In the genomic region with DNA sequence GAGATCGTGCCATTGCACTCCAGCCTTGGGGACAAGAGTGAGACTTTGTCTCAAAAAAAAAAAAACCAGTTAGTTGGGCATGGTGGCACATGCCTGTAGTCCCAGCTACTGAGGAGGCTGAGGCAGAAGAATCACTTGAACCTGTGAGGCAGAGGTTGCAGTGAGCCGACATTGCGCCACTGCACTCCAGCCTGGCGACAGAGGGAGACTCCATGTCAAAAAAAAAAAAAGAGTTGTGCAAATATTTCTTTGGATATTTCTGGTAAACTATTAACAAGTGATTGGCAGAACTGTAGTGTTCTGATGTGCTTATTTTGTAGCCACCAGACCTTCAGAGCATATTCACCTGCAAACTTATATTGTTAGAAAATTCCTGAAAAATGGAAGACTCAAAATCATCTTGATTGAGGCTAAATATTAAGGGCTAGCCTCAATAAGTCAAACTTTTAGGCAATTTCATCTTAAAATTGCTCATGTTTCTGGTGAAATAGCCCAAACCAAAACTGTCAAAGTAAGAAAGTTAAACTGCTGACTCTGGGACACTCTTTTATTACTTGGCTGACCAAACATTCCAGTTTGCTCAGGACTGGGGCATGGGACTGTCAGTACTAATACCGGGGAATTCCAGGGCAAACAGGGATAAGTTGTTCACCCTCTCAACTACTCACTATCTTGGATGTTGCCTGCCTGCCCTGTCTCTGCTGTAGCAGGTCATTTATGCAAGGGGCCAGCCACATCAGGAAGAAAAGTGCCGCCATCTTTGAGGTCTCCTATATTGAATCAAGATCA, we compare ENCODE assay signal across 25 cellular contexts. TPM values are rescaled to one million over a fixed set of nuclear protein-coding genes. Genes with fewer than 3 reads are reported as not detected.
DNase-seq lines count a peak whose midpoint lies in the region; ATAC-seq and TF ChIP-seq lines count a peak whose summit lies in the region.
"Had no signal": no experiment of that assay in that cellular context is flagged by ENCODE, and none has a peak within 500 bp of the region (broad histone marks: within the 10 kb centered on the region; RNA-seq: fewer than 3 reads in every experiment).

No MANE protein-coding gene starts in this region.

- POLR2A ChIA-PET in activated naive CD8-positive, alpha-beta T cell treated with anti-CD3 and anti-CD28 coated beads, Interleukin-2, amount 10 ng/mL, durations not matched to agents 7 days and 5 days (lab: Charles Lee) = no interaction called here

- H3K9me3 ChIP-seq in mucosa of stomach (ENCODE audit: control insufficient read depth, low read length) (no peaks in the 10 kb centered on the region), mammary epithelial cell (replicated peaks; ENCODE audit: insufficient read depth, low read length) (no peaks in the 10 kb centered on the region)
- H3K9me3 ChIP-seq: BLaER1 treated with 17β-estradiol and CSF1 and Interleukin-3, amounts not matched to agents 10 nM and 100 nM; tibial nerve had no signal

- H3K27ac Mint-ChIP-seq in activated naive CD8-positive, alpha-beta T cell treated with anti-CD3 and anti-CD28 coated beads, Interleukin-2, amount 10 ng/mL, durations not matched to agents 7 days and 5 days = peak overlapping the region; percentile 26
- no peak overlapping the region for H3K27ac Mint-ChIP-seq in activated naive CD8-positive, alpha-beta T cell treated with anti-CD3 and anti-CD28 coated beads, Interleukin-2, amount 50 U/mL, for 24 hours
- H3K27ac Mint-ChIP-seq: activated naive CD4-positive, alpha-beta T cell treated with anti-CD3 and anti-CD28 coated beads, Interleukin-2, amount 50 U/mL, for 24 hours; dendritic cell treated with granulocyte-macrophage colony-stimulating factor and Interleukin-4, amounts not matched to agents 40 ng/mL and 50 ng/mL, for 4 days; T-cell had no signal

- intact Hi-C loops in mammary epithelial cell (cut with micrococcal nuclease) = no loop called here

- H3K4me1 ChIP-seq in mucosa of stomach (ENCODE audit: control insufficient read depth, insufficient read depth, low read length) = peaks cover 92% of the 10 kb centered on the region
- H3K4me1 ChIP-seq in mammary epithelial cell (ENCODE audit: insufficient read depth, low read length) = peaks cover 59% of the 10 kb centered on the region

- no peak overlapping the region for H3K4me3 ChIP-seq in epithelial cell of esophagus (ENCODE audit: low read length)
- H3K4me3 ChIP-seq in mucosa of stomach (ENCODE audit: low read length) = no peak overlapping the region
- H3K4me3 ChIP-seq in mammary epithelial cell (replicated peaks in 1 of 3; ENCODE audit: insufficient read depth in 1 of 3, low read depth in 2 of 3, low read length in 3 of 3) = no peak overlapping the region
- H3K4me3 ChIP-seq: BLaER1 treated with 17β-estradiol and CSF1 and Interleukin-3, amounts not matched to agents 10 nM and 100 nM; GM23248; tibial nerve had no signal

- no peak for TF ChIP-seq CTCF in epithelial cell of esophagus (IDR thresholded peaks at IDR 0.05; ENCODE audit: insufficient read depth, low read depth, low read length, missing control alignments)
- TF ChIP-seq CTCF in mammary epithelial cell (conservative IDR thresholded peaks at IDR 0.05 in 1 of 2, IDR thresholded peaks at IDR 0.05 in 1 of 2; ENCODE audit: extremely low read depth in 1 of 2, insufficient read depth in 1 of 2, low read depth in 1 of 2, low read length in 2 of 2) = no peak

- BruUV-seq in mammary epithelial cell (replicated peaks; lab: Mats Ljungman, UMichigan) = no TSS peak

- H3K4me3 Mint-ChIP-seq in activated naive CD8-positive, alpha-beta T cell treated with anti-CD3 and anti-CD28 coated beads, Interleukin-2, amount 10 ng/mL, durations not matched to agents 7 days and 5 days = no peak overlapping the region
- no peak overlapping the region for H3K4me3 Mint-ChIP-seq in activated naive CD8-positive, alpha-beta T cell treated with anti-CD3 and anti-CD28 coated beads, Interleukin-2, amount 50 U/mL, for 24 hours
- H3K4me3 Mint-ChIP-seq: activated naive CD4-positive, alpha-beta T cell treated with anti-CD3 and anti-CD28 coated beads, Interleukin-2, amount 50 U/mL, for 24 hours; dendritic cell treated with granulocyte-macrophage colony-stimulating factor and Interleukin-4, amounts not matched to agents 40 ng/mL and 50 ng/mL, for 4 days; T-cell had no signal

- no peak overlapping the region for H2AFZ ChIP-seq in mammary epithelial cell (ENCODE audit: low read depth, low read length)
- H2AFZ ChIP-seq: GM23248 had no signal

- no peak overlapping the region for H3K4me2 ChIP-seq in mammary epithelial cell (ENCODE audit: insufficient read depth, low read depth, low read length)
- H3K4me2 ChIP-seq: BLaER1 treated with 17β-estradiol and CSF1 and Interleukin-3, amounts not matched to agents 10 nM and 100 nM had no signal

- in situ Hi-C loops in mammary epithelial cell (cut with MboI; ENCODE audit: low sequenced_read_pairs in 2 of 2) = no loop called here

- CTCF ChIA-PET in mammary epithelial cell (lab: Charles Lee; ENCODE audit: low non-redundant PET) = no interaction called here

- H3K79me2 ChIP-seq in mammary epithelial cell (ENCODE audit: insufficient read depth, low read length) = no peaks in the 10 kb centered on the region

- ATAC-seq in activated naive CD8-positive, alpha-beta T cell treated with anti-CD3 and anti-CD28 coated beads, Interleukin-2, amount 10 ng/mL, durations not matched to agents 7 days and 5 days (ENCODE audit: low read depth) = no peak
- ATAC-seq in activated naive CD8-positive, alpha-beta T cell treated with anti-CD3 and anti-CD28 coated beads, Interleukin-2, amount 50 U/mL, for 24 hours = no peak
- ATAC-seq: T-cell had no signal

- peaks cover 2% of the 10 kb centered on the region for H3K4me1 Mint-ChIP-seq in activated naive CD8-positive, alpha-beta T cell treated with anti-CD3 and anti-CD28 coated beads, Interleukin-2, amount 10 ng/mL, durations not matched to agents 7 days and 5 days
- peaks cover 20% of the 10 kb centered on the region for H3K4me1 Mint-ChIP-seq in activated naive CD8-positive, alpha-beta T cell treated with anti-CD3 and anti-CD28 coated beads, Interleukin-2, amount 50 U/mL, for 24 hours

- DNase-seq in activated naive CD8-positive, alpha-beta T cell treated with anti-CD3 and anti-CD28 coated beads, Interleukin-2, amount 10 ng/mL, durations not matched to agents 7 days and 5 days = no peak
- DNase-seq in activated naive CD8-positive, alpha-beta T cell treated with anti-CD3 and anti-CD28 coated beads, Interleukin-2, amount 50 U/mL, for 24 hours = no peak
- DNase-seq in epithelial cell of esophagus (ENCODE audit: low read depth) = peak; percentile 51
- no peak for DNase-seq in mammary epithelial cell
- DNase-seq in activated gamma-delta T cell (lab: John Stamatoyannopoulos, UW) = no peak
- no peak for DNase-seq in ureter (ENCODE audit: low spot score)
- no peak for DNase-seq in globus pallidus (ENCODE audit: low spot score)
- DNase-seq: activated CD4-positive, alpha-beta T cell treated with anti-CD3 and anti-CD28 coated beads, Interleukin-2, amount 50 U/mL, for 4 hours; activated T-cell treated with anti-CD3 and anti-CD28 coated beads for 4 hours; brain microvascular endothelial cell; erythroblast; foreskin melanocyte; GM23248; Kasumi-1; NCI-H1105 treated with DMSO at 0.1 percent for 48 hours; NCI-H524 treated with DMSO at 0.1 percent for 48 hours; SHP77 treated with DMSO at 0.1 percent for 48 hours; stimulated activated CD4-positive, alpha-beta T cell treated with anti-CD3 and anti-CD28 coated beads, Interleukin-1b, Interleukin-23, amount 100 ng/mL, for 48 hours; stimulated activated naive CD4-positive, alpha-beta T cell treated with Interleukin-2 at 50 U/mL for 16 hours; T-cell had no signal

- H3K9ac ChIP-seq in mucosa of stomach (ENCODE audit: low read length) (peak overlapping the region; percentile 1), mammary epithelial cell (ENCODE audit: insufficient read depth, low read length) (no peak overlapping the region)
- H3K9ac ChIP-seq: BLaER1 treated with 17β-estradiol and CSF1 and Interleukin-3, amounts not matched to agents 10 nM and 100 nM; GM23248 had no signal

- H3K27ac ChIP-seq in mammary epithelial cell (ENCODE audit: insufficient read depth, low read depth, low read length) = no peak overlapping the region
- H3K27ac ChIP-seq: BLaER1 treated with 17β-estradiol and CSF1 and Interleukin-3, amounts not matched to agents 10 nM and 100 nM; brain microvascular endothelial cell; GM23248; tibial nerve had no signal

- H4K20me1 ChIP-seq in mammary epithelial cell (ENCODE audit: insufficient read depth, low read length) = no peaks in the 10 kb centered on the region

- dilution Hi-C loops in mammary epithelial cell (cut with HindIII; ENCODE audit: low sequenced_read_pairs) = no loop called here

- no peaks in the 10 kb centered on the region for H3K27me3 Mint-ChIP-seq in activated naive CD8-positive, alpha-beta T cell treated with anti-CD3 and anti-CD28 coated beads, Interleukin-2, amount 10 ng/mL, durations not matched to agents 7 days and 5 days
- H3K27me3 Mint-ChIP-seq in activated naive CD8-positive, alpha-beta T cell treated with anti-CD3 and anti-CD28 coated beads, Interleukin-2, amount 50 U/mL, for 24 hours = no peaks in the 10 kb centered on the region
- H3K27me3 Mint-ChIP-seq: activated naive CD4-positive, alpha-beta T cell treated with anti-CD3 and anti-CD28 coated beads, Interleukin-2, amount 50 U/mL, for 24 hours; dendritic cell treated with granulocyte-macrophage colony-stimulating factor and Interleukin-4, amounts not matched to agents 40 ng/mL and 50 ng/mL, for 4 days; T-cell had no signal

- peaks cover 19% of the 10 kb centered on the region for H3K36me3 Mint-ChIP-seq in activated naive CD8-positive, alpha-beta T cell treated with anti-CD3 and anti-CD28 coated beads, Interleukin-2, amount 10 ng/mL, durations not matched to agents 7 days and 5 days
- peaks cover 29% of the 10 kb centered on the region for H3K36me3 Mint-ChIP-seq in activated naive CD8-positive, alpha-beta T cell treated with anti-CD3 and anti-CD28 coated beads, Interleukin-2, amount 50 U/mL, for 24 hours (ENCODE audit: low read depth)

- H3K36me3 ChIP-seq in mucosa of stomach (ENCODE audit: control insufficient read depth, insufficient read depth, low read length) = peaks cover 15% of the 10 kb centered on the region
- no peaks in the 10 kb centered on the region for H3K36me3 ChIP-seq in mammary epithelial cell (ENCODE audit: insufficient read depth, low read length)

- H3K27me3 ChIP-seq in mucosa of stomach (ENCODE audit: control insufficient read depth, insufficient read depth, low read length) (no peaks in the 10 kb centered on the region), mammary epithelial cell (ENCODE audit: insufficient read depth, low read length) (no peaks in the 10 kb centered on the region)
- H3K27me3 ChIP-seq: BLaER1 treated with 17β-estradiol and CSF1 and Interleukin-3, amounts not matched to agents 10 nM and 100 nM; brain microvascular endothelial cell; tibial nerve had no signal

- H3K9me3 Mint-ChIP-seq in activated naive CD8-positive, alpha-beta T cell treated with anti-CD3 and anti-CD28 coated beads, Interleukin-2, amount 10 ng/mL, durations not matched to agents 7 days and 5 days = no peaks in the 10 kb centered on the region
- H3K9me3 Mint-ChIP-seq in activated naive CD8-positive, alpha-beta T cell treated with anti-CD3 and anti-CD28 coated beads, Interleukin-2, amount 50 U/mL, for 24 hours = no peaks in the 10 kb centered on the region
- H3K9me3 Mint-ChIP-seq: activated naive CD4-positive, alpha-beta T cell treated with anti-CD3 and anti-CD28 coated beads, Interleukin-2, amount 50 U/mL, for 24 hours; dendritic cell treated with granulocyte-macrophage colony-stimulating factor and Interleukin-4, amounts not matched to agents 40 ng/mL and 50 ng/mL, for 4 days; T-cell had no signal

- 97% methylated on average over 5 of the region's 6 CpGs for WGBS in mammary epithelial cell (ENCODE audit: low coverage, missing lambda C conversion rate)

RNA-seq across cellular contexts. Expression of a gene that starts 37.0 kb away (rescaled TPM):
- 10 to 100 TPM; 54.1 to 62.8 TPM for total RNA-seq in activated naive CD8-positive, alpha-beta T cell treated with anti-CD3 and anti-CD28 coated beads, Interleukin-2, amount 10 ng/mL, durations not matched to agents 7 days and 5 days
- 10 to 100 TPM; 35.3 to 47.4 TPM for total RNA-seq in mammary epithelial cell
- 29.6 TPM for polyA plus RNA-seq in mammary epithelial cell
- 207 TPM for polyA minus RNA-seq in mammary epithelial cell
- 134 TPM for total RNA-seq in ureter
